Comparison of ENCODE assay signal across 1 cellular context in genomic region chr11:75813622-75814039, GRCh38.
A peak's percentile ranks its signal among the peaks of the same experiment; 100 is the strongest.
TF ChIP-seq lines count a peak whose summit lies in the region.

No MANE protein-coding gene starts in this region.

TF ChIP-seq in SK-N-SH, 30 proteins besides CTCF, POLR2A, EP300 and RAD21 (continued from another document):
- TF ChIP-seq GATA2 (CRISPR knock-in tag; IDR thresholded peaks at IDR 0.05), result no peak
- no peak for TF ChIP-seq USF2 (IDR thresholded peaks at IDR 0.05; ENCODE audit: borderline replicate concordance, low read depth, low read length)
- no peak for TF ChIP-seq REST (IDR thresholded peaks at IDR 0.05; ENCODE audit: low read depth, low read length)
- TF ChIP-seq MXI1 (IDR thresholded peaks at IDR 0.05; ENCODE audit: low read depth, low read length), result no peak
- no peak for TF ChIP-seq YY1 (IDR thresholded peaks at IDR 0.05; ENCODE audit: low read depth)
- no peak for TF ChIP-seq ZBTB33 (IDR thresholded peaks at IDR 0.05; ENCODE audit: borderline replicate concordance, low read depth)
- TF ChIP-seq GABPA (IDR thresholded peaks at IDR 0.05; ENCODE audit: low read depth), result no peak
- no peak for TF ChIP-seq MAX (IDR thresholded peaks at IDR 0.05; ENCODE audit: low read depth)
- TF ChIP-seq TAF1 (IDR thresholded peaks at IDR 0.05; ENCODE audit: borderline replicate concordance, low read depth, low read length), result no peak
- TF ChIP-seq CHD2 (IDR thresholded peaks at IDR 0.05; ENCODE audit: low read length, partially characterized antibody), result no peak
- TF ChIP-seq FOXM1 (IDR thresholded peaks at IDR 0.05; ENCODE audit: low read depth), result no peak
- no peak for TF ChIP-seq MEF2A (IDR thresholded peaks at IDR 0.05; ENCODE audit: borderline replicate concordance, low read depth)
- no peak for TF ChIP-seq RCOR1 (IDR thresholded peaks at IDR 0.05; ENCODE audit: low read length)
- peak; percentile 25; the same call in 1 of the 2 replicates for TF ChIP-seq TCF12 (IDR thresholded peaks at IDR 0.05)
